ENCODE assay signal across 24 cellular contexts in genomic region chr14:100211366-100211765, GRCh38. TPM values are rescaled to one million over a fixed set of nuclear protein-coding genes. Genes with fewer than 3 reads are reported as not detected.
"Had no signal": no experiment of that assay in that cellular context is flagged by ENCODE, and none has a peak within 500 bp of the region (broad histone marks: within the 10 kb centered on the region; RNA-seq: fewer than 3 reads in every experiment).

No MANE protein-coding gene starts in this region.

- H3K36me3 ChIP-seq: gastrocnemius medialis, heart left ventricle, left lung, prostate gland, suprapubic skin had no signal

- H3K27ac ChIP-seq: dorsolateral prefrontal cortex, gastrocnemius medialis, heart left ventricle, hepatocyte, left lung, prostate gland, skin epidermis, suprapubic skin had no signal

- H3K4me2 ChIP-seq: hepatocyte had no signal

- DNase-seq: cerebellar nuclear complex; dorsolateral prefrontal cortex; effector CD4-positive, alpha-beta T cell; foreskin fibroblast; gastrocnemius medialis; left cardiac atrium; mesenchymal stem cell; mucosa of descending colon; naive B cell; nucleus accumbens; stimulated activated CD4-positive, alpha-beta T cell treated with anti-CD3 and anti-CD28 coated beads, Interleukin-15, amount 100 ng/mL, for 24 hours; stimulated activated CD4-positive, alpha-beta T cell treated with anti-CD3 and anti-CD28 coated beads, Interleukin-2, amount 100 ng/mL, for 48 hours; stimulated activated naive CD4-positive, alpha-beta T cell; stimulated activated naive CD8-positive, alpha-beta T cell treated with anti-CD3 and anti-CD28 coated beads, Interleukin-15, amount 100 ng/mL, for 72 hours had no signal

- H2AFZ ChIP-seq: hepatocyte had no signal

- H3K27ac Mint-ChIP-seq: mesothelial cell of epicardium; stimulated activated naive CD8-positive, alpha-beta T cell treated with anti-CD3 and anti-CD28 coated beads, Interleukin-15, amount 100 ng/mL, for 72 hours had no signal

- H3K27me3 Mint-ChIP-seq: naive B cell; stimulated activated naive CD8-positive, alpha-beta T cell treated with anti-CD3 and anti-CD28 coated beads, Interleukin-15, amount 100 ng/mL, for 72 hours had no signal

- H3K27me3 ChIP-seq: dorsolateral prefrontal cortex, gastrocnemius medialis, heart left ventricle, hepatocyte, left lung, suprapubic skin had no signal

- H3K36me3 Mint-ChIP-seq: naive B cell had no signal

- H3K9me3 ChIP-seq: gastrocnemius medialis, heart left ventricle, left lung, mucosa of descending colon, prostate gland, suprapubic skin had no signal

- H3K9me3 Mint-ChIP-seq: mesothelial cell of epicardium, nephron had no signal

- ATAC-seq: gastrocnemius medialis; heart left ventricle; left cardiac atrium; left lung; mucosa of descending colon; right cardiac atrium; stimulated activated naive CD8-positive, alpha-beta T cell treated with anti-CD3 and anti-CD28 coated beads, Interleukin-15, amount 100 ng/mL, for 72 hours had no signal

- H3K4me3 Mint-ChIP-seq: mesothelial cell of epicardium; stimulated activated naive CD8-positive, alpha-beta T cell treated with anti-CD3 and anti-CD28 coated beads, Interleukin-15, amount 100 ng/mL, for 72 hours had no signal

- H3K4me3 ChIP-seq: dorsolateral prefrontal cortex, gastrocnemius medialis, heart left ventricle, hepatocyte, left lung, mucosa of descending colon, prostate gland, skin epidermis, suprapubic skin had no signal

RNA-seq across cellular contexts. Expression of gene DEGS2, which starts 51.9 kb away (rescaled TPM):
- total RNA-seq: glomerular endothelial cell had no signal
